9 cellular contexts compared by ENCODE assay signal in genomic region chr20:6767536-6768227, GRCh38. TPM values are rescaled to one million over a fixed set of nuclear protein-coding genes. Genes with fewer than 3 reads are reported as not detected.
DNase-seq lines count a peak whose midpoint lies in the region; ATAC-seq and TF ChIP-seq lines count a peak whose summit lies in the region.
"Had no signal": no experiment of that assay in that cellular context is flagged by ENCODE, and none has a peak within 500 bp of the region (broad histone marks: within the 10 kb centered on the region; RNA-seq: fewer than 3 reads in every experiment).

BMP2 (plus strand) TSS chr20:6767686; CDS start chr20:6770127, 2,441 bp downstream.

- POLR2A ChIA-PET in T-cell (lab: Charles Lee), result no interaction called here

- H3K9me3 ChIP-seq in HUES64 (ENCODE audit: insufficient read depth, low read depth, low read length), result no peaks in the 10 kb centered on the region
- H3K9me3 ChIP-seq in thymus (ENCODE audit: control insufficient read depth), result no peaks in the 10 kb centered on the region

- H3K4me3 Mint-ChIP-seq in T-cell (peak within 1 kb of the TSS in 2 of 3 donors; percentile 3 to 41), mesothelial cell of epicardium (peak within 1 kb of the TSS; percentile 73)

- H3K36me3 Mint-ChIP-seq in T-cell (no peaks in the 10 kb centered on the region), mesothelial cell of epicardium (no peaks in the 10 kb centered on the region)

- H3K4me1 ChIP-seq in HUES64 (ENCODE audit: insufficient read depth, low read length), result peaks cover 56% of the 10 kb centered on the region
- no peaks in the 10 kb centered on the region for H3K4me1 ChIP-seq in thymus (ENCODE audit: control insufficient read depth, insufficient read depth, low read length)

- H3K36me3 ChIP-seq in HUES64 (ENCODE audit: insufficient read depth, low read length) (peaks cover 7% of the 10 kb centered on the region; the same call in 1 of the 2 replicates), thymus (ENCODE audit: control insufficient read depth, insufficient read depth) (no peaks in the 10 kb centered on the region)

- peak within 1 kb of the TSS; percentile 62 for H3K9ac ChIP-seq in HUES64 (ENCODE audit: low read depth, low read length)

- H3K9me3 Mint-ChIP-seq in T-cell (no peaks in the 10 kb centered on the region), mesothelial cell of epicardium (no peaks in the 10 kb centered on the region)

- H3K4me1 Mint-ChIP-seq in T-cell, result peaks cover 6 to 8% (median 8%) of the 10 kb centered on the region in 3 donors
- H3K4me1 Mint-ChIP-seq in mesothelial cell of epicardium, result peaks cover 23% of the 10 kb centered on the region

- no peak within 1 kb of the TSS for H3K27ac Mint-ChIP-seq in T-cell
- no peak within 1 kb of the TSS for H3K27ac Mint-ChIP-seq in mesothelial cell of epicardium

- H3K27me3 ChIP-seq in HUES64 (ENCODE audit: insufficient read depth, low read length) (peaks cover 53% of the 10 kb centered on the region), thymus (ENCODE audit: control insufficient read depth, insufficient read depth) (peaks cover 47% of the 10 kb centered on the region)

- H3K27ac ChIP-seq in HUES64 (ENCODE audit: low read depth, low read length), result peak within 1 kb of the TSS; percentile 19; the same call in 1 of the 2 replicates
- no peak within 1 kb of the TSS for H3K27ac ChIP-seq in thymus (ENCODE audit: low read depth)

- CTCF ChIA-PET in T-cell (lab: Charles Lee), result no interaction called here

- under 1% methylated on average over 112 of the region's 112 CpGs for WGBS in HUES64
- WGBS in thymus, result under 1% methylated on average over 112 of the region's 112 CpGs

- TF ChIP-seq CTCF in mesothelial cell of epicardium (IDR thresholded peaks at IDR 0.05; ENCODE audit: unreplicated experiment), result no peak

- peaks cover 36 to 43% of the 10 kb centered on the region in 2 donors for H3K27me3 Mint-ChIP-seq in T-cell
- H3K27me3 Mint-ChIP-seq in mesothelial cell of epicardium (ENCODE audit: low read depth), result peaks cover 36% of the 10 kb centered on the region

- H3K4me3 ChIP-seq in HUES64 (ENCODE audit: low read length) (peak within 1 kb of the TSS; percentile 80), thymus (ENCODE audit: low read length) (peak within 1 kb of the TSS; percentile 33)

- DNase-seq in DMS53 treated with DMSO at 0.1 percent for 48 hours (lab: John Stamatoyannopoulos, UW; ENCODE audit: unreplicated experiment), result peak; percentile 38
- no peak for DNase-seq in T-cell
- peak; percentile 40 to 67 for DNase-seq in mesothelial cell of epicardium (ENCODE audit: low spot score in 2 of 2, unreplicated experiment in 2 of 2)
- DNase-seq in activated CD4-positive, alpha-beta T cell treated with anti-CD3 and anti-CD28 coated beads, Interleukin-2, amount 50 U/mL, for 48 hours, result no peak

- ATAC-seq in GM19463 (IDR thresholded peaks at IDR 0.05; ENCODE audit: unreplicated experiment), result peak; percentile 66
- no peak for ATAC-seq in T-cell (replicated peaks in 1 of 4)
- peak; percentile 67 for ATAC-seq in esophagus mucosa

RNA-seq across cellular contexts. Expression of gene BMP2, which starts in this region (rescaled TPM):
- 6.9 TPM for polyA plus RNA-seq in HUES64 (2013, experiment 1 of 2)
- polyA plus RNA-seq in HUES64 (2013, experiment 2 of 2), result 6.7 TPM
- total RNA-seq in T-cell (under 1 TPM in 1 of 5 donors, not detected in 4; 0.13 TPM), esophagus mucosa (3.5 TPM), mesothelial cell of epicardium (9.2 to 10.5 TPM (median 9.4 TPM) in 3 replicates)
- polyA plus RNA-seq in thymus, result 0.78 TPM
- total RNA-seq: activated CD8-positive, alpha-beta memory T cell treated with anti-CD3 and anti-CD28 coated beads for 36 hours had no signal

Comparison
In these comparisons a context has a peak if more than half of its experiments do, and no peak if none do; other contexts are left out.
1. DNase-seq: peak in DMS53 treated with DMSO at 0.1 percent for 48 hours (single experiment) and mesothelial cell of epicardium (2 of 2); none in T-cell (0 of 34) and activated CD4-positive, alpha-beta T cell treated with anti-CD3 and anti-CD28 coated beads, Interleukin-2, amount 50 U/mL, for 48 hours (0 of 2).
2. ATAC-seq: peak in GM19463 (single experiment) and esophagus mucosa (single experiment); none in T-cell (0 of 4).